In genomic region chr1:154627247-154628121, GRCh38 we compare ENCODE assay signal across 1 cellular context.
TF ChIP-seq lines count a peak whose summit lies in the region.

No MANE protein-coding gene starts in this region.

TF ChIP-seq in HepG2, 621 proteins besides CTCF, POLR2A, EP300 and RAD21 (continued from another document and continues in another):
- TF ChIP-seq HNF4G (IDR thresholded peaks at IDR 0.05; ENCODE audit: borderline replicate concordance, low read depth, low read length) (no peak), HNF4G (CRISPR knock-in tag; IDR thresholded peaks at IDR 0.05; ENCODE audit: borderline replicate concordance, low read depth) (no peak), ATF7 (IDR thresholded peaks at IDR 0.05) (peak; percentile 68), ATF7 (CRISPR knock-in tag; IDR thresholded peaks at IDR 0.05) (no peak), ZMYM4 (CRISPR knock-in tag; IDR thresholded peaks at IDR 0.05) (peak; percentile 79), ZNF879 (CRISPR knock-in tag; IDR thresholded peaks at IDR 0.05) (no peak), YEATS2 (CRISPR knock-in tag; IDR thresholded peaks at IDR 0.05; ENCODE audit: borderline replicate concordance) (peak; percentile 75), NRL (CRISPR knock-in tag; IDR thresholded peaks at IDR 0.05; ENCODE audit: borderline replicate concordance) (peak; percentile 72; the same call in 1 of the 2 replicates), BRF2 (CRISPR knock-in tag; IDR thresholded peaks at IDR 0.05) (no peak), SRSF4 (IDR thresholded peaks at IDR 0.05; ENCODE audit: low read depth, low read length, poor library complexity, severe bottlenecking) (no peak), SAP130 (CRISPR knock-in tag; IDR thresholded peaks at IDR 0.05; ENCODE audit: low read depth) (peak; percentile 92), FOXK2 (IDR thresholded peaks at IDR 0.05) (no peak), CENPBD1 (CRISPR knock-in tag; IDR thresholded peaks at IDR 0.05; ENCODE audit: borderline replicate concordance, low read depth) (no peak), MAZ (IDR thresholded peaks at IDR 0.05; ENCODE audit: borderline replicate concordance, low read depth, low read length) (0 out of 2 replicates have a peak, but pooled peaks have one; percentile 7), MAZ (CRISPR knock-in tag; IDR thresholded peaks at IDR 0.05; ENCODE audit: low read depth) (no peak), ZNF441 (CRISPR knock-in tag; IDR thresholded peaks at IDR 0.05; ENCODE audit: borderline replicate concordance) (no peak), GZF1 (CRISPR knock-in tag; IDR thresholded peaks at IDR 0.05) (no peak), BRCA1 (CRISPR knock-in tag; IDR thresholded peaks at IDR 0.05) (no peak), ZNF343 (CRISPR knock-in tag; IDR thresholded peaks at IDR 0.05) (peak; percentile 65; the same call in 1 of the 2 replicates), CHD4 (IDR thresholded peaks at IDR 0.05; ENCODE audit: borderline replicate concordance, low read length) (no peak), ZFP37 (CRISPR knock-in tag; IDR thresholded peaks at IDR 0.05; ENCODE audit: borderline replicate concordance) (no peak), ZNF720 (CRISPR knock-in tag; IDR thresholded peaks at IDR 0.05) (no peak), ZNF451 (CRISPR knock-in tag; IDR thresholded peaks at IDR 0.05) (no peak; the same call in 1 of the 2 replicates), ZNF552 (CRISPR knock-in tag; IDR thresholded peaks at IDR 0.05; ENCODE audit: borderline replicate concordance) (no peak; the same call in 1 of the 2 replicates), GLMP (CRISPR knock-in tag; IDR thresholded peaks at IDR 0.05; ENCODE audit: borderline replicate concordance) (no peak), YY1 (IDR thresholded peaks at IDR 0.05; ENCODE audit: insufficient read depth, insufficient replicate concordance, low read depth, low read length) (peak; percentile 52), DRAP1 (CRISPR knock-in tag; IDR thresholded peaks at IDR 0.05) (no peak), ZNF20 (CRISPR knock-in tag; IDR thresholded peaks at IDR 0.05) (0 out of 2 replicates have a peak, but pooled peaks have one; percentile 67), IRX3 (CRISPR knock-in tag; IDR thresholded peaks at IDR 0.05; ENCODE audit: borderline replicate concordance, low read depth) (no peak; the same call in 1 of the 2 replicates), TFDP1 (CRISPR knock-in tag; IDR thresholded peaks at IDR 0.05; ENCODE audit: borderline replicate concordance) (peak; percentile 35; the same call in 1 of the 2 replicates), KDM6A (CRISPR knock-in tag; IDR thresholded peaks at IDR 0.05; ENCODE audit: low read depth) (no peak), U2AF1 (optimal IDR thresholded peaks at IDR 0.05; ENCODE audit: low read depth, low read length) (no peak), ATF3 (CRISPR knock-in tag; IDR thresholded peaks at IDR 0.05) (peak; percentile 83), ZBTB40 (IDR thresholded peaks at IDR 0.05) (no peak), ZBTB40 (CRISPR knock-in tag; IDR thresholded peaks at IDR 0.05) (no peak), ATAD3A (CRISPR knock-in tag; IDR thresholded peaks at IDR 0.05) (no peak), ZBTB20 (CRISPR knock-in tag; IDR thresholded peaks at IDR 0.05; ENCODE audit: borderline replicate concordance, low read depth) (no peak), HOXA9 (CRISPR knock-in tag; IDR thresholded peaks at IDR 0.05; ENCODE audit: borderline replicate concordance) (no peak), DMTF1 (CRISPR knock-in tag; IDR thresholded peaks at IDR 0.05) (no peak), ATF7-NPFF (CRISPR knock-in tag; IDR thresholded peaks at IDR 0.05; ENCODE audit: low read depth) (no peak), NCOA5 (CRISPR knock-in tag; IDR thresholded peaks at IDR 0.05) (no peak), ZBTB26 (CRISPR knock-in tag; IDR thresholded peaks at IDR 0.05; ENCODE audit: borderline replicate concordance) (peak; percentile 16; the same call in 1 of the 2 replicates), THAP9 (CRISPR knock-in tag; IDR thresholded peaks at IDR 0.05; ENCODE audit: borderline replicate concordance) (peak; percentile 68; the same call in 1 of the 2 replicates)
